8 cellular contexts compared by ENCODE assay signal in genomic region chr13:35157143-35157755, GRCh38.
A peak's percentile ranks its signal among the peaks of the same experiment; 100 is the strongest.
DNase-seq lines count a peak whose midpoint lies in the region; ATAC-seq and TF ChIP-seq lines count a peak whose summit lies in the region.

No MANE protein-coding gene starts in this region.

- H3K4me3 ChIP-seq in DOHH2 (ENCODE audit: low read length) (no peak overlapping the region), PC-9 (no peak overlapping the region), right lobe of liver (no peak overlapping the region)

- intact Hi-C loops in PC-9 (cut with micrococcal nuclease; ENCODE audit: unreplicated experiment): loop anchor here (2.0 to 5.0 kb wide), 4 partner anchors 800 to 1432 kb away; no protein-coding TSS in a partner anchor
- intact Hi-C loops in right lobe of liver (cut with DNase I): no loop called here

- H4K20me1 ChIP-seq in DOHH2 (ENCODE audit: control insufficient read depth, insufficient read depth, low read depth, low read length) (no peaks in the 10 kb centered on the region), PC-9 (ENCODE audit: insufficient read depth) (no peaks in the 10 kb centered on the region)

- H3K79me2 ChIP-seq in DOHH2 (ENCODE audit: control insufficient read depth, low read length) (no peaks in the 10 kb centered on the region), PC-9 (ENCODE audit: low read depth) (no peaks in the 10 kb centered on the region)

- CTCF ChIA-PET in PC-9 (lab: Charles Lee): no interaction called here

- H3K27ac ChIP-seq in DOHH2 (ENCODE audit: low read depth, low read length) (no peak overlapping the region), PC-9 (no peak overlapping the region), right lobe of liver (no peak overlapping the region)

- H3K36me3 ChIP-seq in DOHH2 (ENCODE audit: control insufficient read depth, low read length) (no peaks in the 10 kb centered on the region), PC-9 (ENCODE audit: low read depth) (no peaks in the 10 kb centered on the region), right lobe of liver (no peaks in the 10 kb centered on the region)

- H3K4me1 ChIP-seq in DOHH2 (ENCODE audit: control insufficient read depth, low read length) (peaks cover 1% of the 10 kb centered on the region), PC-9 (replicated peaks; ENCODE audit: insufficient read depth) (no peaks in the 10 kb centered on the region), right lobe of liver (peaks cover 0 to 8% (median 0%) of the 10 kb centered on the region in 4 donors)

- peak; percentile 64 for TF ChIP-seq CTCF in DOHH2 (IDR thresholded peaks at IDR 0.05; ENCODE audit: low read depth, low read length, poor library complexity, severe bottlenecking)
- TF ChIP-seq CTCF in PC-9 (conservative IDR thresholded peaks at IDR 0.05): peak; percentile 84
- peak; percentile 68 to 76 (median 74) for TF ChIP-seq CTCF in right lobe of liver (IDR thresholded peaks at IDR 0.05)

- WGBS in right lobe of liver (ENCODE audit: insufficient coverage, low coverage, low lambda C conversion rate, missing lambda C conversion rate): 30% methylated on average over 3 of the region's 3 CpGs

- no peak overlapping the region for H2AFZ ChIP-seq in PC-9

- BruUV-seq in PC-9 (replicated peaks; lab: Mats Ljungman, UMichigan): no TSS peak

- peak; percentile 94 for DNase-seq in HT-29 (ENCODE audit: low spot score)
- peak in 1 of 2 experiments; percentile 15 for DNase-seq in PC-9
- peak; percentile 82 for DNase-seq in cerebellar cortex (ENCODE audit: low spot score)
- DNase-seq in right lobe of liver: no peak
- no peak for DNase-seq in stimulated activated naive CD4-positive, alpha-beta T cell treated with Interleukin-2 at 50 U/mL for 16 hours (lab: John Stamatoyannopoulos, UW)

- no peak for TF ChIP-seq POLR2A in right lobe of liver (IDR thresholded peaks at IDR 0.05)

- POLR2A ChIA-PET in PC-9 (lab: Charles Lee; ENCODE audit: unreplicated experiment): no interaction called here

- no peaks in the 10 kb centered on the region for H3K9me2 ChIP-seq in DOHH2 (replicated peaks; ENCODE audit: control insufficient read depth, low read length)
- H3K9me2 ChIP-seq in PC-9 (ENCODE audit: insufficient read depth): no peaks in the 10 kb centered on the region; the same call in 1 of the 2 replicates

- H3K9me3 ChIP-seq in DOHH2 (ENCODE audit: control insufficient read depth, insufficient read depth, low read length): no peaks in the 10 kb centered on the region
- no peaks in the 10 kb centered on the region for H3K9me3 ChIP-seq in PC-9 (ENCODE audit: insufficient read depth, low read depth)
- H3K9me3 ChIP-seq in right lobe of liver: no peaks in the 10 kb centered on the region

- H3K27me3 ChIP-seq in DOHH2 (ENCODE audit: control insufficient read depth, low read length) (no peaks in the 10 kb centered on the region), PC-9 (ENCODE audit: insufficient read depth, low read depth) (no peaks in the 10 kb centered on the region), right lobe of liver (no peaks in the 10 kb centered on the region)

- ATAC-seq in GM19395 (IDR thresholded peaks at IDR 0.05; ENCODE audit: unreplicated experiment) (peak; percentile 84), right lobe of liver (peak; percentile 80 to 93 (median 86)), HG03457 (IDR thresholded peaks at IDR 0.05; ENCODE audit: unreplicated experiment) (no peak)

- no peaks in the 10 kb centered on the region for H3F3A ChIP-seq in DOHH2 (ENCODE audit: control insufficient read depth, insufficient read depth)
- H3F3A ChIP-seq in PC-9 (ENCODE audit: insufficient read depth, low read depth): no peaks in the 10 kb centered on the region

- H3K4me2 ChIP-seq in DOHH2 (ENCODE audit: low read length) (no peak overlapping the region), PC-9 (no peak overlapping the region)

Comparison
In these comparisons a context has a peak if more than half of its experiments do, and no peak if none do; other contexts are left out.
1. DNase-seq: peak in HT-29 (single experiment) and cerebellar cortex (single experiment); none in right lobe of liver (0 of 3) and stimulated activated naive CD4-positive, alpha-beta T cell treated with Interleukin-2 at 50 U/mL for 16 hours (single experiment).
2. Peak in every context shown above with its lines, with median percentiles within 50 percentile points of each other: CTCF ChIP-seq.